Comparison of ENCODE assay signal across 19 cellular contexts in the genomic region with DNA sequence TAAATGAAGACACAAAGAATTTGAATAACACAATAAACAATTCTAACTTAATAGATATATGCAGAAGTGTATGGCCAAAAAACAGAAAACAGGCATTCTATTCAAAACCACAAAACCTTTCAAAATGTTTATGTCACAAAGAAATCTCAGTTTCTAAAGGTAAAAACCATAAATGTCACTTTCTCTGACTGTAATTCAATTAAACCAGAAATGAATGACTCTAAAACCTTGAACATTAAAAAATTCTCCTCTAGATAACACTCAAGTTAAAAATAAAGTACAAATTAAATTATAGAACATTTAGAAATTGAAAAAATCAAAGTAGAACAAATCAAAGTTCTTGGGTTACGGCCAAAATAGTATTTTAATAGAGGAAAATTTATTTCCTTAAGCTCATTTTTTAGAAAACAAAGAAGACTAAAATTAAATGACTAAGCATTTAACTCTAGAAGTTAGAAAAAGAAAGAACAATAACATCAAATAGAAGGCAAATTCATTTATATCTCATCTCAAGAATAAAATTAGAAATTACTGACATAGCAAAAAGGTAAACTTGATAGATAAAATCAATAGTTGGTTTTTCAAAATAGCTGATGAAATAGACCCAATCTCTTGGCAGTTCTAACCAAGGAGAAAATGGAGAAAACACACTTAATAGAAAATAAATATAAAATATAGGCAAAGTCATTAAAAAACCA.
DNase-seq lines count a peak whose midpoint lies in the region; ATAC-seq, FAIRE-seq and TF ChIP-seq lines count a peak whose summit lies in the region.
"Had no signal": no experiment of that assay in that cellular context is flagged by ENCODE, and none has a peak within 500 bp of the region (broad histone marks: within the 10 kb centered on the region; RNA-seq: fewer than 3 reads in every experiment).

No MANE protein-coding gene starts in this region.

- H3K27me3 ChIP-seq in pancreas: no peaks in the 10 kb centered on the region

- H3K27ac ChIP-seq in HEK293 (ENCODE audit: extremely low read depth, low read depth, low read length) (no peak overlapping the region), pancreas (no peak overlapping the region)

- FAIRE-seq in A204.1 (lab: Jason Lieb, UNC): peak; percentile 23
- FAIRE-seq in endometrium (lab: Jason Lieb, UNC): peak; percentile 89
- peak; percentile 71 for FAIRE-seq in pancreas (lab: Jason Lieb, UNC)
- FAIRE-seq: D721Med, GM12892 had no signal

- H3K27ac Mint-ChIP-seq in stimulated activated effector memory CD8-positive, alpha-beta T cell treated with anti-CD3 and anti-CD28 coated beads, Interleukin-12 subunit alpha, Interleukin-12 subunit beta, amount 100 ng/mL, for 72 hours: no peak overlapping the region
- H3K27ac Mint-ChIP-seq: CD14-positive monocyte; CD8-positive, alpha-beta T cell had no signal

- H3K4me3 ChIP-seq in HEK293 (ENCODE audit: low read depth, low read length) (no peak overlapping the region), pancreas (no peak overlapping the region)

- H3K4me1 ChIP-seq in HEK293 (ENCODE audit: control insufficient read depth, insufficient read depth, low read length) (peaks cover 14% of the 10 kb centered on the region), pancreas (no peaks in the 10 kb centered on the region)

- TF ChIP-seq CTCF in HEK293 (tag by site-specific recombination; IDR thresholded peaks at IDR 0.05): no peak
- no peak for TF ChIP-seq CTCF in pancreas (IDR thresholded peaks at IDR 0.05)

- H3K4me1 Mint-ChIP-seq in stimulated activated effector memory CD8-positive, alpha-beta T cell treated with anti-CD3 and anti-CD28 coated beads, Interleukin-12 subunit alpha, Interleukin-12 subunit beta, amount 100 ng/mL, for 72 hours: no peaks in the 10 kb centered on the region
- H3K4me1 Mint-ChIP-seq: CD14-positive monocyte had no signal

- WGBS in pancreas, 2 donors: 91 to 92% methylated on average over 1 of the region's 1 CpG

- intact Hi-C loops in pancreas (cut with DNase I): no loop called here

- no peaks in the 10 kb centered on the region for H3K9me3 Mint-ChIP-seq in stimulated activated effector memory CD8-positive, alpha-beta T cell treated with anti-CD3 and anti-CD28 coated beads, Interleukin-12 subunit alpha, Interleukin-12 subunit beta, amount 100 ng/mL, for 72 hours
- H3K9me3 Mint-ChIP-seq: CD8-positive, alpha-beta T cell had no signal

- no peaks in the 10 kb centered on the region for H3K9me3 ChIP-seq in HEK293 (ENCODE audit: control insufficient read depth, insufficient read depth, low read depth, low read length)
- H3K9me3 ChIP-seq in pancreas: no peaks in the 10 kb centered on the region

- ATAC-seq in pancreas: no peak
- no peak for ATAC-seq in stimulated activated effector memory CD8-positive, alpha-beta T cell treated with anti-CD3 and anti-CD28 coated beads, Interleukin-12 subunit alpha, Interleukin-12 subunit beta, amount 100 ng/mL, for 72 hours
- no peak for ATAC-seq in GM18868 (IDR thresholded peaks at IDR 0.05; ENCODE audit: unreplicated experiment)
- ATAC-seq: CD8-positive, alpha-beta T cell had no signal

- H3K36me3 ChIP-seq in HEK293 (ENCODE audit: control insufficient read depth in 2 of 2, insufficient read depth in 1 of 2, low read length in 2 of 2) (no peaks in the 10 kb centered on the region), pancreas (no peaks in the 10 kb centered on the region)

- H3K4me3 Mint-ChIP-seq in stimulated activated effector memory CD8-positive, alpha-beta T cell treated with anti-CD3 and anti-CD28 coated beads, Interleukin-12 subunit alpha, Interleukin-12 subunit beta, amount 100 ng/mL, for 72 hours: no peak overlapping the region
- H3K4me3 Mint-ChIP-seq: CD14-positive monocyte; CD8-positive, alpha-beta T cell had no signal

- CTCF ChIA-PET in HEK293 (lab: Yijun Ruan, JAX): no interaction called here

- no peaks in the 10 kb centered on the region for H3K36me3 Mint-ChIP-seq in stimulated activated effector memory CD8-positive, alpha-beta T cell treated with anti-CD3 and anti-CD28 coated beads, Interleukin-12 subunit alpha, Interleukin-12 subunit beta, amount 100 ng/mL, for 72 hours
- H3K36me3 Mint-ChIP-seq: CD14-positive monocyte; CD8-positive, alpha-beta T cell had no signal

- DNase-seq in pancreas (no peak), NCI-H1417 (lab: John Stamatoyannopoulos, UW) (no peak)
- no peak for DNase-seq in stimulated activated effector memory CD8-positive, alpha-beta T cell treated with anti-CD3 and anti-CD28 coated beads, Interleukin-12 subunit alpha, Interleukin-12 subunit beta, amount 100 ng/mL, for 72 hours (ENCODE audit: low spot score in 2 of 2)
- DNase-seq: CD8-positive, alpha-beta T cell; COR-L47; DMS153; DMS79 treated with DMSO at 0.1 percent for 48 hours; EL; GDM1; HCEC 1CT; IMR-90; KG1 had no signal

- POLR2A ChIA-PET in HEK293 (lab: Yijun Ruan, JAX): no interaction called here

TF ChIP-seq in HEK293, 187 proteins besides CTCF, POLR2A, EP300 and RAD21:
- TF ChIP-seq, protein P1, sequence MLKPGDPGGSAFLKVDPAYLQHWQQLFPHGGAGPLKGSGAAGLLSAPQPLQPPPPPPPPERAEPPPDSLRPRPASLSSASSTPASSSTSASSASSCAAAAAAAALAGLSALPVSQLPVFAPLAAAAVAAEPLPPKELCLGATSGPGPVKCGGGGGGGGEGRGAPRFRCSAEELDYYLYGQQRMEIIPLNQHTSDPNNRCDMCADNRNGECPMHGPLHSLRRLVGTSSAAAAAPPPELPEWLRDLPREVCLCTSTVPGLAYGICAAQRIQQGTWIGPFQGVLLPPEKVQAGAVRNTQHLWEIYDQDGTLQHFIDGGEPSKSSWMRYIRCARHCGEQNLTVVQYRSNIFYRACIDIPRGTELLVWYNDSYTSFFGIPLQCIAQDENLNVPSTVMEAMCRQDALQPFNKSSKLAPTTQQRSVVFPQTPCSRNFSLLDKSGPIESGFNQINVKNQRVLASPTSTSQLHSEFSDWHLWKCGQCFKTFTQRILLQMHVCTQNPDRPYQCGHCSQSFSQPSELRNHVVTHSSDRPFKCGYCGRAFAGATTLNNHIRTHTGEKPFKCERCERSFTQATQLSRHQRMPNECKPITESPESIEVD (tag by site-specific recombination; IDR thresholded peaks at IDR 0.05): 0 out of 2 replicates have a peak, but pooled peaks have one; percentile 18
- no peak for TF ChIP-seq ZNF362 (tag by site-specific recombination; IDR thresholded peaks at IDR 0.05)
